In genomic region chr1:2641381-2642130, GRCh38 we compare ENCODE assay signal across 8 cellular contexts. TPM values are rescaled to one million over a fixed set of nuclear protein-coding genes. Genes with fewer than 3 reads are reported as not detected.
DNase-seq lines count a peak whose midpoint lies in the region; ATAC-seq and TF ChIP-seq lines count a peak whose summit lies in the region.

No MANE protein-coding gene starts in this region.

- TF ChIP-seq CTCF in GM10248 (IDR thresholded peaks at IDR 0.05; ENCODE audit: control extremely low read depth, extremely low read depth, low read depth, missing control alignments) (no peak), Panc1 (IDR thresholded peaks at IDR 0.05) (no peak; the same call in 1 of the 2 replicates), esophagus squamous epithelium (IDR thresholded peaks at IDR 0.05) (no peak), retinal pigment epithelial cell (conservative IDR thresholded peaks at IDR 0.05; ENCODE audit: low read depth, low read length) (no peak), omental fat pad (IDR thresholded peaks at IDR 0.05) (no peak)

- H3K27me3 ChIP-seq in Panc1 (ENCODE audit: control insufficient read depth, insufficient read depth, low read length) (no peaks in the 10 kb centered on the region), esophagus squamous epithelium (peaks cover 0 to 22% (median 0%) of the 10 kb centered on the region in 4 donors)

- CTCF ChIA-PET in GM10248 (lab: Yijun Ruan, JAX) (no interaction called here), Panc1 (lab: Charles Lee) (no interaction called here)

- TF ChIP-seq POLR2A in esophagus squamous epithelium (IDR thresholded peaks at IDR 0.05), result no peak

- no peak for ATAC-seq in Panc1
- no peak for ATAC-seq in omental fat pad (ENCODE audit: low FRiP score)

- H3K36me3 ChIP-seq in Panc1 (ENCODE audit: control insufficient read depth, insufficient read depth, low read length) (no peaks in the 10 kb centered on the region), esophagus squamous epithelium (no peaks in the 10 kb centered on the region)

- no TSS peak for BruUV-seq in Panc1 (replicated peaks; lab: Mats Ljungman, UMichigan)

- 67% methylated on average over 3 of the region's 34 CpGs; no CpG with 5 or more reads in 1 of the 2 donors for WGBS in esophagus squamous epithelium, 2 donors

- H3K27ac ChIP-seq in Panc1 (ENCODE audit: low read length) (no peak overlapping the region), esophagus squamous epithelium (no peak overlapping the region)

- H3K4me1 ChIP-seq in Panc1 (ENCODE audit: control insufficient read depth, insufficient read depth, low read length), result peaks cover 6% of the 10 kb centered on the region; the same call in 1 of the 2 replicates
- peaks cover 20 to 35% (median 23%) of the 10 kb centered on the region in 3 donors for H3K4me1 ChIP-seq in esophagus squamous epithelium

- intact Hi-C loops in Panc1 (cut with micrococcal nuclease; ENCODE audit: unreplicated experiment) (no loop called here), esophagus squamous epithelium (cut with DNase I) (no loop called here)

- DNase-seq in GM10248 (ENCODE audit: extremely low spot score) (peak; percentile 23), Panc1 (ENCODE audit: low read depth, low spot score) (no peak), esophagus squamous epithelium (lab: John Stamatoyannopoulos, UW) (no peak), retinal pigment epithelial cell (ENCODE audit: low read depth) (no peak), SIG-M5 treated with dmso at 0.1 percent for 504 hours (lab: John Stamatoyannopoulos, UW; ENCODE audit: unreplicated experiment) (no peak), omental fat pad (ENCODE audit: low spot score) (no peak), DMS153 treated with DMSO at 0.1 percent for 48 hours (lab: John Stamatoyannopoulos, UW; ENCODE audit: unreplicated experiment) (no peak), activated gamma-delta T cell treated with Interleukin-2 at 50 U/mL for 16 hours (no peak)

- H3K9me3 ChIP-seq in Panc1 (ENCODE audit: control insufficient read depth, insufficient read depth, low read depth, low read length) (peaks cover 5% of the 10 kb centered on the region; the same call in 1 of the 2 replicates), esophagus squamous epithelium (peaks cover 0 to 17% (median 3%) of the 10 kb centered on the region in 3 donors)

- POLR2A ChIA-PET in GM10248 (lab: Yijun Ruan, JAX), result no interaction called here
- POLR2A ChIA-PET in Panc1 (lab: Charles Lee), result no interaction called here

- H3K4me3 ChIP-seq in Panc1 (ENCODE audit: low read depth in 2 of 2, low read length in 2 of 2) (peak overlapping the region; percentile 79 to 80), esophagus squamous epithelium (peak overlapping the region; percentile 57 to 89 (median 77)), retinal pigment epithelial cell (ENCODE audit: low read length) (peak overlapping the region; percentile 61)

- in situ Hi-C loops in Panc1 (cut with HindIII; ENCODE audit: low pct_unique_long_range_greater_than_20kb, low sequenced_read_pairs), result no loop called here

RNA-seq across cellular contexts. Expression of gene MMEL1, which starts 8.7 kb away (rescaled TPM):
- total RNA-seq in Panc1 (2021; ENCODE audit: unreplicated experiment) (0.46 TPM), esophagus squamous epithelium (1 to 10 TPM in 1 of 4 donors, not detected in 3; 3.1 TPM), omental fat pad (1 to 10 TPM in 3 of 4 donors, not detected in 1; 1.6 to 2.4 (median 1.6) TPM)
- polyA plus RNA-seq in Panc1 (2012; ENCODE audit: insufficient read length), result 10.4 TPM

RNA-seq across cellular contexts. Expression of gene PRXL2B, which starts 55.0 kb away (rescaled TPM):
- total RNA-seq in Panc1 (2021; ENCODE audit: unreplicated experiment) (17.0 TPM), esophagus squamous epithelium (10 to 100 TPM in 3 of 4 donors, 1 to 10 TPM in 1; 8.2 to 33.9 (median 11.3) TPM), omental fat pad (10 to 100 TPM in 2 of 4 donors, 1 to 10 TPM in 2; 7.1 to 19.2 (median 8.8) TPM)
- 23.0 TPM for polyA plus RNA-seq in Panc1 (2012; ENCODE audit: insufficient read length)
